ENCODE assay signal across 13 cellular contexts in genomic region chr9:20015427-20015931, GRCh38.
DNase-seq lines count a peak whose midpoint lies in the region; ATAC-seq, FAIRE-seq and TF ChIP-seq lines count a peak whose summit lies in the region.
"Had no signal": no experiment of that assay in that cellular context is flagged by ENCODE, and none has a peak within 500 bp of the region (broad histone marks: within the 10 kb centered on the region; RNA-seq: fewer than 3 reads in every experiment).

No MANE protein-coding gene starts in this region.

- TF ChIP-seq CTCF in GM12865 (IDR thresholded peaks at IDR 0.05; ENCODE audit: insufficient read depth, low read depth, low read length, missing control alignments) (no peak), right lobe of liver (IDR thresholded peaks at IDR 0.05) (no peak)

- FAIRE-seq in small intestine (lab: Jason Lieb, UNC) (no peak), H54 (lab: Jason Lieb, UNC) (no peak)

- H3K27ac ChIP-seq in small intestine (ENCODE audit: low read depth in 1 of 2, low read length in 1 of 2), result no peak overlapping the region
- no peak overlapping the region for H3K27ac ChIP-seq in right lobe of liver
- H3K27ac ChIP-seq: gastroesophageal sphincter had no signal

- no peaks in the 10 kb centered on the region for H3K27me3 Mint-ChIP-seq in activated T-helper 1 cell treated with anti-CD3 and anti-CD28 coated beads, Interleukin-12 subunit alpha, Interleukin-12 subunit beta, Interleukin-2, Interleukin-4 antibody, amounts not matched to agents 30 ng/mL and 10 ng/mL and 1 ng/mL, durations not matched to agents 14 hours and 24 hours and 36 hours (ENCODE audit: insufficient read depth)

- H3K36me3 Mint-ChIP-seq in activated T-helper 1 cell treated with anti-CD3 and anti-CD28 coated beads, Interleukin-12 subunit alpha, Interleukin-12 subunit beta, Interleukin-2, Interleukin-4 antibody, amounts not matched to agents 30 ng/mL and 10 ng/mL and 1 ng/mL, durations not matched to agents 14 hours and 24 hours and 36 hours (ENCODE audit: low read depth), result peaks cover 19% of the 10 kb centered on the region

- no peaks in the 10 kb centered on the region for H3K9me3 ChIP-seq in small intestine (ENCODE audit: control insufficient read depth, low read depth)
- no peaks in the 10 kb centered on the region for H3K9me3 ChIP-seq in right lobe of liver

- H3K4me1 Mint-ChIP-seq in activated T-helper 1 cell treated with anti-CD3 and anti-CD28 coated beads, Interleukin-12 subunit alpha, Interleukin-12 subunit beta, Interleukin-2, Interleukin-4 antibody, amounts not matched to agents 30 ng/mL and 10 ng/mL and 1 ng/mL, durations not matched to agents 14 hours and 24 hours and 36 hours (ENCODE audit: low read depth), result peaks cover 50% of the 10 kb centered on the region

- H3K36me3 ChIP-seq in small intestine (ENCODE audit: control insufficient read depth in 2 of 2, insufficient read depth in 2 of 2, low read length in 2 of 2) (no peaks in the 10 kb centered on the region), right lobe of liver (no peaks in the 10 kb centered on the region)
- H3K36me3 ChIP-seq: gastroesophageal sphincter had no signal

- peak overlapping the region; percentile 74 for H3K27ac Mint-ChIP-seq in activated T-helper 1 cell treated with anti-CD3 and anti-CD28 coated beads, Interleukin-12 subunit alpha, Interleukin-12 subunit beta, Interleukin-2, Interleukin-4 antibody, amounts not matched to agents 30 ng/mL and 10 ng/mL and 1 ng/mL, durations not matched to agents 14 hours and 24 hours and 36 hours

- H3K27me3 ChIP-seq in small intestine (ENCODE audit: control insufficient read depth in 2 of 2, insufficient read depth in 2 of 2, low read length in 2 of 2), result no peaks in the 10 kb centered on the region
- H3K27me3 ChIP-seq in right lobe of liver, result no peaks in the 10 kb centered on the region
- H3K27me3 ChIP-seq: gastroesophageal sphincter had no signal

- intact Hi-C loops in activated T-helper 1 cell treated with anti-CD3 and anti-CD28 coated beads, Interleukin-12 subunit alpha, Interleukin-12 subunit beta, Interleukin-2, Interleukin-4 antibody, amounts not matched to agents 30 ng/mL and 10 ng/mL and 1 ng/mL, durations not matched to agents 14 hours and 24 hours and 36 hours (cut with micrococcal nuclease), result no loop called here
- intact Hi-C loops in right lobe of liver (cut with DNase I), result no loop called here

- H3K9me3 Mint-ChIP-seq in activated T-helper 1 cell treated with anti-CD3 and anti-CD28 coated beads, Interleukin-12 subunit alpha, Interleukin-12 subunit beta, Interleukin-2, Interleukin-4 antibody, amounts not matched to agents 30 ng/mL and 10 ng/mL and 1 ng/mL, durations not matched to agents 14 hours and 24 hours and 36 hours, result peaks cover 38% of the 10 kb centered on the region

- TF ChIP-seq POLR2A in right lobe of liver (IDR thresholded peaks at IDR 0.05), result no peak
- TF ChIP-seq POLR2A in H54 (IDR thresholded peaks at IDR 0.05; ENCODE audit: low read depth, low read length), result no peak

- 64 to 67% (median 66%) methylated on average over 2 of the region's 2 CpGs for WGBS in small intestine, 3 donors
- 45% methylated on average over 2 of the region's 2 CpGs for WGBS in right lobe of liver (ENCODE audit: insufficient coverage, low coverage, low lambda C conversion rate, missing lambda C conversion rate)

- ATAC-seq in GM19452 (IDR thresholded peaks at IDR 0.05; ENCODE audit: unreplicated experiment) (peak; percentile 74), HG03520 (IDR thresholded peaks at IDR 0.05; ENCODE audit: unreplicated experiment) (peak; percentile 65), right lobe of liver (no peak)
- ATAC-seq: gastroesophageal sphincter had no signal

- H3K4me1 ChIP-seq in small intestine (ENCODE audit: control insufficient read depth in 2 of 2, insufficient read depth in 1 of 2, low read depth in 1 of 2, low read length in 1 of 2) (no peaks in the 10 kb centered on the region), right lobe of liver (no peaks in the 10 kb centered on the region)
- H3K4me1 ChIP-seq: gastroesophageal sphincter had no signal

- H3K4me3 ChIP-seq in GM12865 (ENCODE audit: low read depth, low read length) (no peak overlapping the region), small intestine (ENCODE audit: low read depth in 1 of 2, low read length in 2 of 2) (no peak overlapping the region), right lobe of liver (no peak overlapping the region)
- H3K4me3 ChIP-seq: gastroesophageal sphincter had no signal

- peak; percentile 33 for DNase-seq in GM12865 (ENCODE audit: low read depth)
- no peak for DNase-seq in activated T-helper 1 cell treated with anti-CD3 and anti-CD28 coated beads, Interleukin-12 subunit alpha, Interleukin-12 subunit beta, Interleukin-2, Interleukin-4 antibody, amounts not matched to agents 30 ng/mL and 10 ng/mL and 1 ng/mL, durations not matched to agents 14 hours and 24 hours and 36 hours (ENCODE audit: low spot score)
- no peak for DNase-seq in anterior cingulate cortex (lab: John Stamatoyannopoulos, UW)
- no peak for DNase-seq in small intestine
- no peak for DNase-seq in right lobe of liver
- DNase-seq in H54 (ENCODE audit: insufficient read length, low spot score), result no peak
- DNase-seq: caudate nucleus; EL; NCI-H1694 treated with DMSO at 0.1 percent for 48 hours; stimulated activated CD8-positive, alpha-beta memory T cell treated with anti-CD3 and anti-CD28 coated beads, Interleukin-4, amount 100 ng/mL, for 48 hours had no signal

- no peak overlapping the region for H3K4me3 Mint-ChIP-seq in activated T-helper 1 cell treated with anti-CD3 and anti-CD28 coated beads, Interleukin-12 subunit alpha, Interleukin-12 subunit beta, Interleukin-2, Interleukin-4 antibody, amounts not matched to agents 30 ng/mL and 10 ng/mL and 1 ng/mL, durations not matched to agents 14 hours and 24 hours and 36 hours

Comparison
In these comparisons a context has a peak if more than half of its experiments do, and no peak if none do; other contexts are left out.
1. ATAC-seq: peak in GM19452 (single experiment) and HG03520 (single experiment); none in right lobe of liver (0 of 4).